ENCODE assay signal across 16 cellular contexts in the genomic region with DNA sequence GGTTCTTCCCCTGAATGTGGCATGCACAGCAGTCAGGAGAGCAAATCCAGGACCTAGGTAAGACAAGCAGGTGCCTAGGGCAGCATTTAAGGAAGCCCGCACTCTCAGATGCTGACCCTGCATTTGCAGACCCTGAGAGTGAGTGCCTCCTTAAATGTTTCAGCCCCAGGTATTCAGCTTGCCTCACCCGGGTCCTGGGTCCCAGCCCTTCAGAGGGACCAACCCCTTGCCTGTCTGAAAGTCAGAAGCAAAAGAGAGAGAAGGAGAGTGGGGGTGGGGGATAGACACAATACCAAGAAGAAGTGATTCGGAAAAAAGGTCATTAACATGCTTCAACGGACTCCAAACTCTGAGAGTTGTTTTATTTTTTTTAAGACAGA.
DNase-seq lines count a peak whose midpoint lies in the region; ATAC-seq, FAIRE-seq and TF ChIP-seq lines count a peak whose summit lies in the region.
"Had no signal": no experiment of that assay in that cellular context is flagged by ENCODE, and none has a peak within 500 bp of the region (broad histone marks: within the 10 kb centered on the region; RNA-seq: fewer than 3 reads in every experiment).

No MANE protein-coding gene starts in this region.

- H3K4me2 ChIP-seq in H1 (ENCODE audit: insufficient read depth in 1 of 2, low read depth in 2 of 2, low read length in 2 of 2) (peak overlapping the region; percentile 11 to 42; a peak in 3 of 4 replicates), GM23248 (ENCODE audit: unreplicated experiment) (no peak overlapping the region), Karpas-422 (ENCODE audit: low read depth, low read length, poor library complexity, severe bottlenecking) (no peak overlapping the region)

- no peak overlapping the region for H2BK15ac ChIP-seq in H1 (ENCODE audit: low read length)

- H2AK5ac ChIP-seq in H1 (ENCODE audit: low read depth, low read length): no peak overlapping the region

- H3K4me3 ChIP-seq in H1 (ENCODE audit: extremely low read depth in 1 of 4, insufficient read depth in 2 of 4, low read depth in 3 of 4, low read length in 4 of 4) (peak overlapping the region in 1 of 4 experiments; percentile 25; a peak in 1 of 8 replicates), GM23248 (no peak overlapping the region), Karpas-422 (ENCODE audit: low read length) (no peak overlapping the region)
- H3K4me3 ChIP-seq: HAP-1 had no signal

- H3K18ac ChIP-seq in H1 (ENCODE audit: extremely low read depth, low read length): no peak overlapping the region

- WGBS in H1 (ENCODE audit: extremely low coverage in 1 of 2, insufficient coverage in 1 of 2, insufficient read length in 1 of 2, insufficient replicate concordance in 2 of 2, low coverage in 1 of 2, low lambda C conversion rate in 2 of 2, missing lambda C conversion rate in 1 of 2), 2 experiments: 38% methylated on average over 4 of the region's 4 CpGs; no CpG with 5 or more reads in 1 of the 2 experiments
- WGBS in GM23248 (ENCODE audit: low coverage in 1 of 2, low lambda C conversion rate in 2 of 2, missing lambda C conversion rate in 2 of 2), 2 experiments: 27 to 28% methylated on average over 4 of the region's 4 CpGs

- H3K9ac ChIP-seq in H1 (replicated peaks in 1 of 4; ENCODE audit: extremely low read depth in 1 of 4, low read depth in 3 of 4, low read length in 3 of 4): no peak overlapping the region
- no peak overlapping the region for H3K9ac ChIP-seq in GM23248
- no peak overlapping the region for H3K9ac ChIP-seq in Karpas-422 (ENCODE audit: low read length)

- no peaks in the 10 kb centered on the region for H3K9me3 Mint-ChIP-seq in activated naive CD8-positive, alpha-beta T cell treated with anti-CD3 and anti-CD28 coated beads, Interleukin-2, amount 10 ng/mL, durations not matched to agents 7 days and 5 days
- H3K9me3 Mint-ChIP-seq in activated naive CD8-positive, alpha-beta T cell treated with anti-CD3 and anti-CD28 coated beads, Interleukin-2, amount 50 U/mL, for 24 hours: no peaks in the 10 kb centered on the region

- TF ChIP-seq RAD21 in H1 (IDR thresholded peaks at IDR 0.05 in 1 of 2, conservative IDR thresholded peaks at IDR 0.05 in 1 of 2; ENCODE audit: low read depth in 2 of 2, low read length in 2 of 2): no peak

- no peak overlapping the region for H4K8ac ChIP-seq in H1 (ENCODE audit: extremely low read depth, insufficient read depth, low read length)

- H3F3A ChIP-seq in GM23248 (ENCODE audit: insufficient read depth): no peaks in the 10 kb centered on the region

- H3K9me2 ChIP-seq in GM23248 (ENCODE audit: insufficient read depth): no peaks in the 10 kb centered on the region
- no peaks in the 10 kb centered on the region for H3K9me2 ChIP-seq in Karpas-422 (replicated peaks; ENCODE audit: insufficient read depth, low read length)

- FAIRE-seq in H1 (lab: Jason Lieb, UNC) (peak; percentile 94), D721Med (lab: Jason Lieb, UNC) (no peak)

- H4K20me1 ChIP-seq in H1 (replicated peaks in 1 of 2; ENCODE audit: control insufficient read depth in 1 of 2, insufficient read depth in 2 of 2, low read length in 2 of 2) (no peaks in the 10 kb centered on the region), GM23248 (ENCODE audit: insufficient read depth) (no peaks in the 10 kb centered on the region), Karpas-422 (ENCODE audit: insufficient read depth, low read depth, low read length) (no peaks in the 10 kb centered on the region)

- no peaks in the 10 kb centered on the region for H3K23me2 ChIP-seq in H1 (ENCODE audit: low read depth, low read length)

- H4K5ac ChIP-seq in H1 (ENCODE audit: insufficient read length, low read depth, low read length): no peak overlapping the region

- DNase-seq in activated naive CD8-positive, alpha-beta T cell treated with anti-CD3 and anti-CD28 coated beads, Interleukin-2, amount 10 ng/mL, durations not matched to agents 7 days and 5 days: no peak
- no peak for DNase-seq in activated naive CD8-positive, alpha-beta T cell treated with anti-CD3 and anti-CD28 coated beads, Interleukin-2, amount 50 U/mL, for 24 hours
- DNase-seq in H1 (ENCODE audit: low read depth in 1 of 2, low spot score in 2 of 2): peak in 1 of 2 experiments; percentile 33
- peak; percentile 50 for DNase-seq in left kidney (ENCODE audit: low read depth, low spot score)
- no peak for DNase-seq in D721Med (ENCODE audit: insufficient read length, low spot score)
- DNase-seq in GM23248: no peak
- no peak for DNase-seq in Karpas-422
- no peak for DNase-seq in A172 (ENCODE audit: low spot score)
- DNase-seq: 8988T, Caco-2, DMS53, MM.1S, NCI-H1105, NCI-H187 had no signal

- CTCF ChIA-PET in H1 (lab: Charles Lee; ENCODE audit: partially characterized antibody): interaction anchor here (0.6 to 5.0 kb wide), 8 partner anchors 8 to 107 kb away, joined by 3 to 21 read pairs (median 6); no protein-coding TSS in a partner anchor

- H3K56ac ChIP-seq in H1 (replicated peaks; ENCODE audit: insufficient read length, low read depth, low read length): no peak overlapping the region

- TF ChIP-seq CTCF in H1 (IDR thresholded peaks at IDR 0.05; ENCODE audit: control extremely low read depth in 1 of 3, insufficient read depth in 1 of 3, low read depth in 1 of 3, low read length in 3 of 3): no peak
- TF ChIP-seq CTCF in D721Med (IDR thresholded peaks at IDR 0.05; ENCODE audit: insufficient read depth, missing control alignments): no peak

- no peak overlapping the region for H2BK12ac ChIP-seq in H1 (ENCODE audit: low read depth, low read length)

- H2BK5ac ChIP-seq in H1 (ENCODE audit: low read depth, low read length): no peak overlapping the region

- H3K9me3 ChIP-seq in H1 (ENCODE audit: insufficient read depth in 2 of 2, low read depth in 1 of 2, low read length in 1 of 2) (no peaks in the 10 kb centered on the region), GM23248 (ENCODE audit: low read depth) (no peaks in the 10 kb centered on the region), Karpas-422 (ENCODE audit: low read length) (no peaks in the 10 kb centered on the region)
- H3K9me3 ChIP-seq: Caco-2, HAP-1 had no signal

- H3K4me1 ChIP-seq in H1 (replicated peaks in 1 of 4; ENCODE audit: control insufficient read depth in 3 of 4, insufficient read depth in 4 of 4, low read length in 3 of 4): peaks cover 14 to 39% (median 24%) of the 10 kb centered on the region in 4 experiments
- no peaks in the 10 kb centered on the region for H3K4me1 ChIP-seq in GM23248 (ENCODE audit: insufficient read depth)
- H3K4me1 ChIP-seq in Karpas-422 (ENCODE audit: low read length): peaks cover 13% of the 10 kb centered on the region
- H3K4me1 ChIP-seq: HAP-1 had no signal

- H2AFZ ChIP-seq in H1 (ENCODE audit: low read length) (no peak overlapping the region), GM23248 (no peak overlapping the region), Karpas-422 (ENCODE audit: low read length) (no peak overlapping the region)

- no peak overlapping the region for H2BK20ac ChIP-seq in H1 (ENCODE audit: low read length)

- no peak for TF ChIP-seq POLR2A in H1 (IDR thresholded peaks at IDR 0.05; ENCODE audit: control extremely low read depth in 1 of 2, low read depth in 2 of 2, low read length in 2 of 2)

- H3K27ac ChIP-seq in H1 (ENCODE audit: low read depth, low read length): no peak overlapping the region
- H3K27ac ChIP-seq in GM23248: no peak overlapping the region
- no peak overlapping the region for H3K27ac ChIP-seq in Karpas-422 (ENCODE audit: low read length)

- H3K27me3 ChIP-seq in H1 (replicated peaks in 1 of 4; ENCODE audit: control insufficient read depth in 3 of 4, extremely low read depth in 1 of 4, insufficient read depth in 3 of 4, low read length in 3 of 4): no peaks in the 10 kb centered on the region
- H3K27me3 ChIP-seq in GM23248 (replicated peaks; ENCODE audit: insufficient read depth): peaks cover 86% of the 10 kb centered on the region
- no peaks in the 10 kb centered on the region for H3K27me3 ChIP-seq in Karpas-422 (ENCODE audit: low read length)

- no peaks in the 10 kb centered on the region for H3K79me1 ChIP-seq in H1 (ENCODE audit: low read depth, low read length)

- ATAC-seq in activated naive CD8-positive, alpha-beta T cell treated with anti-CD3 and anti-CD28 coated beads, Interleukin-2, amount 10 ng/mL, durations not matched to agents 7 days and 5 days (ENCODE audit: low read depth): no peak
- no peak for ATAC-seq in activated naive CD8-positive, alpha-beta T cell treated with anti-CD3 and anti-CD28 coated beads, Interleukin-2, amount 50 U/mL, for 24 hours
- ATAC-seq: Right ventricle myocardium inferior had no signal

- peak overlapping the region; percentile 9 for H3K4me3 Mint-ChIP-seq in activated naive CD8-positive, alpha-beta T cell treated with anti-CD3 and anti-CD28 coated beads, Interleukin-2, amount 10 ng/mL, durations not matched to agents 7 days and 5 days
- no peak overlapping the region for H3K4me3 Mint-ChIP-seq in activated naive CD8-positive, alpha-beta T cell treated with anti-CD3 and anti-CD28 coated beads, Interleukin-2, amount 50 U/mL, for 24 hours

- H3K14ac ChIP-seq in H1 (ENCODE audit: insufficient read length): no peak overlapping the region

- POLR2A ChIA-PET in activated naive CD8-positive, alpha-beta T cell treated with anti-CD3 and anti-CD28 coated beads, Interleukin-2, amount 10 ng/mL, durations not matched to agents 7 days and 5 days (lab: Charles Lee): no interaction called here
- POLR2A ChIA-PET in H1 (lab: Charles Lee; ENCODE audit: partially characterized antibody): interaction anchor here (0.7 to 0.9 kb wide), 2 partner anchors 75 to 82 kb away, joined by 3 read pairs; partner anchors contain the start of gene MEGF11

- no peak overlapping the region for H2BK120ac ChIP-seq in H1 (replicated peaks; ENCODE audit: low read depth, low read length)

- H3K27ac Mint-ChIP-seq in activated naive CD8-positive, alpha-beta T cell treated with anti-CD3 and anti-CD28 coated beads, Interleukin-2, amount 10 ng/mL, durations not matched to agents 7 days and 5 days: no peak overlapping the region
- H3K27ac Mint-ChIP-seq in activated naive CD8-positive, alpha-beta T cell treated with anti-CD3 and anti-CD28 coated beads, Interleukin-2, amount 50 U/mL, for 24 hours: no peak overlapping the region

- H3K79me2 ChIP-seq in H1 (ENCODE audit: control insufficient read depth in 1 of 2, insufficient read depth in 2 of 2, low read length in 2 of 2) (no peaks in the 10 kb centered on the region), GM23248 (ENCODE audit: insufficient read depth) (no peaks in the 10 kb centered on the region), Karpas-422 (ENCODE audit: low read length) (no peaks in the 10 kb centered on the region)

- no peak overlapping the region for H3K4ac ChIP-seq in H1 (replicated peaks; ENCODE audit: insufficient read length, low read depth, low read length)

- no peaks in the 10 kb centered on the region for H3K36me3 ChIP-seq in H1 (ENCODE audit: control insufficient read depth in 2 of 4, insufficient read depth in 4 of 4, low read length in 3 of 4)
- H3K36me3 ChIP-seq in GM23248 (ENCODE audit: low read depth): no peaks in the 10 kb centered on the region
- no peaks in the 10 kb centered on the region for H3K36me3 ChIP-seq in Karpas-422 (ENCODE audit: insufficient read depth, low read length)
- H3K36me3 ChIP-seq: HAP-1 had no signal

- TF ChIP-seq EP300 in H1 (IDR thresholded peaks at IDR 0.05; ENCODE audit: borderline replicate concordance in 1 of 2, low read depth in 2 of 2, low read length in 2 of 2): no peak

- H4K91ac ChIP-seq in H1 (replicated peaks; ENCODE audit: insufficient read length, low read length): no peak overlapping the region

- H3K27me3 Mint-ChIP-seq in activated naive CD8-positive, alpha-beta T cell treated with anti-CD3 and anti-CD28 coated beads, Interleukin-2, amount 10 ng/mL, durations not matched to agents 7 days and 5 days: peaks cover 49% of the 10 kb centered on the region
- H3K27me3 Mint-ChIP-seq in activated naive CD8-positive, alpha-beta T cell treated with anti-CD3 and anti-CD28 coated beads, Interleukin-2, amount 50 U/mL, for 24 hours: peaks cover 20% of the 10 kb centered on the region

- H3K23ac ChIP-seq in H1 (ENCODE audit: insufficient read length): no peak overlapping the region

- in situ Hi-C loops in GM23248 (cut with MboI): no loop called here

- H3K4me1 Mint-ChIP-seq in activated naive CD8-positive, alpha-beta T cell treated with anti-CD3 and anti-CD28 coated beads, Interleukin-2, amount 10 ng/mL, durations not matched to agents 7 days and 5 days: no peaks in the 10 kb centered on the region
- H3K4me1 Mint-ChIP-seq in activated naive CD8-positive, alpha-beta T cell treated with anti-CD3 and anti-CD28 coated beads, Interleukin-2, amount 50 U/mL, for 24 hours: no peaks in the 10 kb centered on the region

- no peaks in the 10 kb centered on the region for H3K36me3 Mint-ChIP-seq in activated naive CD8-positive, alpha-beta T cell treated with anti-CD3 and anti-CD28 coated beads, Interleukin-2, amount 10 ng/mL, durations not matched to agents 7 days and 5 days
- H3K36me3 Mint-ChIP-seq in activated naive CD8-positive, alpha-beta T cell treated with anti-CD3 and anti-CD28 coated beads, Interleukin-2, amount 50 U/mL, for 24 hours (ENCODE audit: low read depth): no peaks in the 10 kb centered on the region

Comparison
In these comparisons a context has a peak if more than half of its experiments do, and no peak if none do; other contexts are left out.
1. H3K4me2 ChIP-seq: peak in H1 (2 of 2); none in GM23248 (single experiment) and Karpas-422 (single experiment).